19 cellular contexts compared by ENCODE assay signal in genomic region chr10:112526906-112527305, GRCh38.
A peak's percentile ranks its signal among the peaks of the same experiment; 100 is the strongest.
DNase-seq lines count a peak whose midpoint lies in the region; ATAC-seq, FAIRE-seq and TF ChIP-seq lines count a peak whose summit lies in the region.
"Had no signal": no experiment of that assay in that cellular context is flagged by ENCODE, and none has a peak within 500 bp of the region (broad histone marks: within the 10 kb centered on the region; RNA-seq: fewer than 3 reads in every experiment).

No MANE protein-coding gene starts in this region.

- no peaks in the 10 kb centered on the region for H3K36me3 ChIP-seq in astrocyte (ENCODE audit: insufficient read depth, low read length)
- no peaks in the 10 kb centered on the region for H3K36me3 ChIP-seq in iPS-20b (ENCODE audit: insufficient read depth, low read depth, low read length)
- H3K36me3 ChIP-seq: gastroesophageal sphincter had no signal

- peak overlapping the region; percentile 16 for H3K4me3 Mint-ChIP-seq in astrocyte (ENCODE audit: unreplicated experiment)
- H3K4me3 Mint-ChIP-seq: B cell; stimulated activated naive B cell treated with anti-CD40 and anti-IgM and Interleukin-4, amounts not matched to agents 10 μg/mL and 1 μg/mL and 100 μg/mL, for 72 hours had no signal

- peak overlapping the region; percentile 83 for H3K27ac Mint-ChIP-seq in astrocyte (ENCODE audit: unreplicated experiment)
- H3K27ac Mint-ChIP-seq: B cell; stimulated activated naive B cell treated with anti-CD40 and anti-IgM and Interleukin-4, amounts not matched to agents 10 μg/mL and 1 μg/mL and 100 μg/mL, for 72 hours had no signal

- H3K27ac ChIP-seq in astrocyte (ENCODE audit: low read depth, low read length) (no peak overlapping the region), iPS-20b (ENCODE audit: low read length) (no peak overlapping the region), coronary artery (no peak overlapping the region)
- H3K27ac ChIP-seq: gastroesophageal sphincter had no signal

- peaks cover 2% of the 10 kb centered on the region for H3K36me3 Mint-ChIP-seq in astrocyte (ENCODE audit: low read depth, unreplicated experiment)

- H3K4me1 ChIP-seq in astrocyte (ENCODE audit: insufficient read depth, low read length) (peaks cover 26% of the 10 kb centered on the region), iPS-20b (ENCODE audit: insufficient read depth, low read length) (peaks cover 13% of the 10 kb centered on the region)
- H3K4me1 ChIP-seq: gastroesophageal sphincter had no signal

- H3K4me3 ChIP-seq in astrocyte (ENCODE audit: insufficient read depth, low read depth, low read length), result peak overlapping the region; percentile 18
- H3K4me3 ChIP-seq in iPS-20b (ENCODE audit: low read length), result peak overlapping the region; percentile 19; the same call in 1 of the 2 replicates
- H3K4me3 ChIP-seq in coronary artery, result no peak overlapping the region
- H3K4me3 ChIP-seq: gastroesophageal sphincter had no signal

- no peaks in the 10 kb centered on the region for H3K79me2 ChIP-seq in astrocyte (ENCODE audit: insufficient read depth, low read length)

- peak overlapping the region; percentile 14 for H2AFZ ChIP-seq in astrocyte (ENCODE audit: low read depth, low read length)

- H3K4me2 ChIP-seq in astrocyte (ENCODE audit: low read length), result peak overlapping the region; percentile 80

- peak; percentile 17 for DNase-seq in DMS53 treated with DMSO at 0.1 percent for 48 hours (lab: John Stamatoyannopoulos, UW; ENCODE audit: unreplicated experiment)
- no peak for DNase-seq in astrocyte (ENCODE audit: low read depth)
- peak; percentile 70 for DNase-seq in retina
- DNase-seq in NOMO-1 treated with DMSO at 0.1 percent for 48 hours (lab: John Stamatoyannopoulos, UW; ENCODE audit: unreplicated experiment), result no peak
- DNase-seq in coronary artery (ENCODE audit: low spot score), result no peak
- DNase-seq: activated CD4-positive, CD25-positive, alpha-beta regulatory T cell; activated naive CD4-positive, alpha-beta T cell; DMS 273 treated with DMSO at 0.1 percent for 48 hours; NCI-H2081; NCI-H526 treated with DMSO at 0.1 percent for 48 hours; stimulated activated naive B cell treated with anti-CD40 and anti-IgM and Interleukin-4, amounts not matched to agents 10 μg/mL and 1 μg/mL and 100 μg/mL, for 72 hours had no signal

- no peaks in the 10 kb centered on the region for H3K27me3 ChIP-seq in astrocyte (ENCODE audit: insufficient read depth, low read length)
- H3K27me3 ChIP-seq in iPS-20b (ENCODE audit: insufficient read depth, low read length), result no peaks in the 10 kb centered on the region
- H3K27me3 ChIP-seq: gastroesophageal sphincter had no signal

- FAIRE-seq in astrocyte (lab: Jason Lieb, UNC), result no peak
- FAIRE-seq: endometrium, keratinocyte, RCC 7860 had no signal

- peaks cover 38% of the 10 kb centered on the region for H3K4me1 Mint-ChIP-seq in astrocyte (ENCODE audit: low read depth, unreplicated experiment)

- TF ChIP-seq CTCF in astrocyte (IDR thresholded peaks at IDR 0.05; ENCODE audit: insufficient read depth, low read depth, low read length), result peak; percentile 7
- no peak for TF ChIP-seq CTCF in coronary artery (IDR thresholded peaks at IDR 0.05)

- no peaks in the 10 kb centered on the region for H3K27me3 Mint-ChIP-seq in astrocyte (ENCODE audit: low read depth, unreplicated experiment)
- H3K27me3 Mint-ChIP-seq: B cell; stimulated activated naive B cell treated with anti-CD40 and anti-IgM and Interleukin-4, amounts not matched to agents 10 μg/mL and 1 μg/mL and 100 μg/mL, for 72 hours had no signal

- H4K20me1 ChIP-seq in astrocyte (ENCODE audit: insufficient read depth, low read length), result no peaks in the 10 kb centered on the region

- no peaks in the 10 kb centered on the region for H3K9me3 ChIP-seq in astrocyte (ENCODE audit: insufficient read depth, low read depth, low read length)
- no peaks in the 10 kb centered on the region for H3K9me3 ChIP-seq in iPS-20b (ENCODE audit: insufficient read depth, low read depth, low read length)
- H3K9me3 ChIP-seq: gastroesophageal sphincter had no signal

- H3K9ac ChIP-seq in astrocyte (ENCODE audit: low read length), result peak overlapping the region; percentile 26
- no peak overlapping the region for H3K9ac ChIP-seq in iPS-20b (ENCODE audit: low read depth, low read length)

- no peaks in the 10 kb centered on the region for H3K9me3 Mint-ChIP-seq in astrocyte (ENCODE audit: unreplicated experiment)
- H3K9me3 Mint-ChIP-seq: stimulated activated naive B cell treated with anti-CD40 and anti-IgM and Interleukin-4, amounts not matched to agents 10 μg/mL and 1 μg/mL and 100 μg/mL, for 72 hours had no signal

- no peak for ATAC-seq in GM19023 (IDR thresholded peaks at IDR 0.05; ENCODE audit: unreplicated experiment)
- no peak for ATAC-seq in HG03135 (IDR thresholded peaks at IDR 0.05; ENCODE audit: unreplicated experiment)
- ATAC-seq: gastroesophageal sphincter had no signal

Comparison
In these comparisons a context has a peak if more than half of its experiments do, and no peak if none do; other contexts are left out.
1. DNase-seq: peak in DMS53 treated with DMSO at 0.1 percent for 48 hours (single experiment) and retina (single experiment); none in astrocyte (single experiment), NOMO-1 treated with DMSO at 0.1 percent for 48 hours (single experiment) and coronary artery (single experiment).